In genomic region chr5:17336054-17336453, GRCh38 we compare ENCODE assay signal across 25 cellular contexts.
DNase-seq lines count a peak whose midpoint lies in the region; TF ChIP-seq lines count a peak whose summit lies in the region.
"Had no signal": no experiment of that assay in that cellular context is flagged by ENCODE, and none has a peak within 500 bp of the region (broad histone marks: within the 10 kb centered on the region; RNA-seq: fewer than 3 reads in every experiment).

No MANE protein-coding gene starts in this region.

- no peaks in the 10 kb centered on the region for H3F3A ChIP-seq in smooth muscle cell (ENCODE audit: low read depth)

- H3K79me2 ChIP-seq in smooth muscle cell (ENCODE audit: low read depth) = no peaks in the 10 kb centered on the region

- H3K9me3 ChIP-seq in WERI-Rb-1 (ENCODE audit: severe bottlenecking) = peaks cover 5% of the 10 kb centered on the region
- H3K9me3 ChIP-seq in smooth muscle cell (replicated peaks; ENCODE audit: low read depth) = no peaks in the 10 kb centered on the region
- H3K9me3 ChIP-seq: SJCRH30 had no signal

- H3K27me3 ChIP-seq in WERI-Rb-1 (ENCODE audit: insufficient read depth, low read depth, severe bottlenecking) (no peaks in the 10 kb centered on the region), smooth muscle cell (ENCODE audit: low read depth) (no peaks in the 10 kb centered on the region)
- H3K27me3 ChIP-seq: BLaER1, SJCRH30 had no signal

- DNase-seq in NCI-H1417 (lab: John Stamatoyannopoulos, UW) (peak in 2 of 3 experiments; percentile 4 to 23), NCI-H1417 treated with DMSO at 0.1 percent for 48 hours (lab: John Stamatoyannopoulos, UW) (no peak), NCI-H345 treated with DMSO at 0.1 percent for 48 hours (lab: John Stamatoyannopoulos, UW; ENCODE audit: unreplicated experiment) (peak; percentile 73), WERI-Rb-1 (peak; percentile 38), smooth muscle cell (lab: John Stamatoyannopoulos, UW; ENCODE audit: unreplicated experiment) (no peak), foreskin fibroblast (no peak), mesenteric fat pad (ENCODE audit: low spot score) (no peak), RKO (ENCODE audit: low spot score) (no peak)
- DNase-seq: ACHN; CD4-positive, alpha-beta T cell; COR-L47; DMS 273 treated with DMSO at 0.1 percent for 48 hours; DMS79 treated with DMSO at 0.1 percent for 48 hours; GOT3; HCEC 1CT; NCI-H1436; NCI-H187 treated with DMSO at 0.1 percent for 48 hours; NCI-H446 treated with DMSO at 0.1 percent for 48 hours; NCI-H774; NK-92 treated with Interleukin-12 subunit alpha and Interleukin-12 subunit beta, amount 100 ng/mL, for 24 hours; SJCRH30; T-helper 1 cell had no signal

- WGBS in smooth muscle cell (ENCODE audit: low lambda C conversion rate) = 9% methylated on average over 1 of the region's 1 CpG

- no peaks in the 10 kb centered on the region for H3K4me1 ChIP-seq in smooth muscle cell (ENCODE audit: low read depth)
- H3K4me1 ChIP-seq: BLaER1, SJCRH30 had no signal

- no peaks in the 10 kb centered on the region for H3K36me3 ChIP-seq in WERI-Rb-1
- H3K36me3 ChIP-seq in smooth muscle cell (ENCODE audit: low read depth) = no peaks in the 10 kb centered on the region
- H3K36me3 ChIP-seq: BLaER1, SJCRH30 had no signal

- H3K4me3 ChIP-seq in WERI-Rb-1 (ENCODE audit: low read depth, low read length) = no peak overlapping the region
- H3K4me3 ChIP-seq in smooth muscle cell = no peak overlapping the region
- no peak overlapping the region for H3K4me3 ChIP-seq in foreskin fibroblast (ENCODE audit: low read depth in 1 of 2, low read length in 2 of 2)
- H3K4me3 ChIP-seq: BLaER1, GM12878, SJCRH30 had no signal

- no peak overlapping the region for H3K4me2 ChIP-seq in smooth muscle cell
- H3K4me2 ChIP-seq: BLaER1 had no signal

- H4K20me1 ChIP-seq in smooth muscle cell (ENCODE audit: low read depth) = no peaks in the 10 kb centered on the region
- H4K20me1 ChIP-seq: BLaER1 had no signal

- no peak overlapping the region for H3K9ac ChIP-seq in smooth muscle cell (ENCODE audit: low read depth)
- H3K9ac ChIP-seq: BLaER1 had no signal

- no peak overlapping the region for H3K27ac ChIP-seq in WERI-Rb-1
- no peak overlapping the region for H3K27ac ChIP-seq in smooth muscle cell (ENCODE audit: low read depth)
- H3K27ac ChIP-seq: 22Rv1, BLaER1, SJCRH30 had no signal

- TF ChIP-seq CTCF in WERI-Rb-1 (IDR thresholded peaks at IDR 0.05; ENCODE audit: low read depth, low read length) (no peak), smooth muscle cell (IDR thresholded peaks at IDR 0.05; ENCODE audit: borderline replicate concordance, insufficient read depth, poor library complexity, severe bottlenecking) (no peak), foreskin fibroblast (IDR thresholded peaks at IDR 0.05; ENCODE audit: low read depth, low read length) (no peak)

- peak overlapping the region; percentile 43 for H2AFZ ChIP-seq in smooth muscle cell (ENCODE audit: low read depth)

Comparison
In these comparisons a context has a peak if more than half of its experiments do, and no peak if none do; other contexts are left out.
1. DNase-seq: peak in NCI-H1417 (2 of 3), NCI-H345 treated with DMSO at 0.1 percent for 48 hours (single experiment) and WERI-Rb-1 (single experiment); none in NCI-H1417 treated with DMSO at 0.1 percent for 48 hours (single experiment), smooth muscle cell (single experiment), foreskin fibroblast (0 of 2), mesenteric fat pad (single experiment) and RKO (single experiment).